ENCODE assay signal across 8 cellular contexts in genomic region chr19:47210689-47211316, GRCh38. TPM values are rescaled to one million over a fixed set of nuclear protein-coding genes. Genes with fewer than 3 reads are reported as not detected.
DNase-seq lines count a peak whose midpoint lies in the region; ATAC-seq and FAIRE-seq lines count a peak whose summit lies in the region.

No MANE protein-coding gene starts in this region.

- FAIRE-seq in GM19239 (lab: Jason Lieb, UNC), result peak; percentile 97

- no peaks in the 10 kb centered on the region for H3K27me3 Mint-ChIP-seq in activated CD4-positive, alpha-beta T cell treated with anti-CD3 and anti-CD28 coated beads, Interleukin-2, amount 10 ng/mL, durations not matched to agents 24 days and 14 days

- intact Hi-C loops in activated CD4-positive, alpha-beta T cell treated with anti-CD3 and anti-CD28 coated beads, Interleukin-2, amount 10 ng/mL, durations not matched to agents 24 days and 14 days (cut with micrococcal nuclease), result loop anchor here (1.0 to 2.0 kb wide), 3 partner anchors 20 to 62 kb away; partner anchors contain the start of gene BBC3

- H3K36me3 Mint-ChIP-seq in activated CD4-positive, alpha-beta T cell treated with anti-CD3 and anti-CD28 coated beads, Interleukin-2, amount 10 ng/mL, durations not matched to agents 24 days and 14 days (ENCODE audit: low read depth), result peaks cover 37% of the 10 kb centered on the region

- no peak overlapping the region for H3K4me3 Mint-ChIP-seq in activated CD4-positive, alpha-beta T cell treated with anti-CD3 and anti-CD28 coated beads, Interleukin-2, amount 10 ng/mL, durations not matched to agents 24 days and 14 days

- no peaks in the 10 kb centered on the region for H3K9me3 Mint-ChIP-seq in activated CD4-positive, alpha-beta T cell treated with anti-CD3 and anti-CD28 coated beads, Interleukin-2, amount 10 ng/mL, durations not matched to agents 24 days and 14 days

- ATAC-seq in HG03135 (IDR thresholded peaks at IDR 0.05; ENCODE audit: unreplicated experiment), result no peak

- peak; percentile 72 for DNase-seq in AG08396 (ENCODE audit: low spot score)
- DNase-seq in GM19239 (ENCODE audit: insufficient read length, low spot score), result peak; percentile 62
- peak; percentile 75 for DNase-seq in NCI-H460 (ENCODE audit: extremely low read depth, low read depth)
- DNase-seq in activated CD4-positive, alpha-beta T cell treated with anti-CD3 and anti-CD28 coated beads, Interleukin-2, amount 10 ng/mL, durations not matched to agents 24 days and 14 days, result peak; percentile 94
- peak; percentile 86 for DNase-seq in dermis blood vessel endothelial cell
- peak; percentile 79 to 86 for DNase-seq in lung microvascular endothelial cell (ENCODE audit: low read depth in 2 of 2)
- DNase-seq in stimulated activated CD8-positive, alpha-beta memory T cell treated with anti-CD3 and anti-CD28 coated beads, Interleukin-15, amount 100 ng/mL, for 4 hours (ENCODE audit: low read depth in 2 of 2), result peak; percentile 31 to 68

- peak overlapping the region; percentile 61 for H3K27ac Mint-ChIP-seq in activated CD4-positive, alpha-beta T cell treated with anti-CD3 and anti-CD28 coated beads, Interleukin-2, amount 10 ng/mL, durations not matched to agents 24 days and 14 days

- H3K4me1 Mint-ChIP-seq in activated CD4-positive, alpha-beta T cell treated with anti-CD3 and anti-CD28 coated beads, Interleukin-2, amount 10 ng/mL, durations not matched to agents 24 days and 14 days, result peaks cover 8% of the 10 kb centered on the region

RNA-seq across cellular contexts. Expression of gene BBC3, which starts 20.2 kb away (rescaled TPM):
- 6.9 and 9.5 TPM in 2 replicates for total RNA-seq in NCI-H460 (2014; rRNA removed; shearing (Covaris generic))
- 9.6 and 10.5 TPM in 2 replicates for polyA plus RNA-seq in NCI-H460 (2014; cell fraction: nucleus; rRNA removed)
- 17.4 and 17.6 TPM in 2 replicates for total RNA-seq in activated CD4-positive, alpha-beta T cell treated with anti-CD3 and anti-CD28 coated beads, Interleukin-2, amount 10 ng/mL, durations not matched to agents 24 days and 14 days
- 24.5 and 26.9 TPM in 2 replicates for total RNA-seq in dermis blood vessel endothelial cell
- total RNA-seq in lung microvascular endothelial cell, result 16.5 and 21.4 TPM in 2 replicates

RNA-seq across cellular contexts. Expression of gene CCDC9, which starts 45.5 kb away (rescaled TPM):
- 6.0 and 6.1 TPM in 2 replicates for total RNA-seq in NCI-H460 (2014; rRNA removed; shearing (Covaris generic))
- 9.7 and 14.5 TPM in 2 replicates for polyA plus RNA-seq in NCI-H460 (2014; cell fraction: nucleus; rRNA removed)
- 40.6 and 44.6 TPM in 2 replicates for total RNA-seq in activated CD4-positive, alpha-beta T cell treated with anti-CD3 and anti-CD28 coated beads, Interleukin-2, amount 10 ng/mL, durations not matched to agents 24 days and 14 days
- 3.4 and 4.9 TPM in 2 replicates for total RNA-seq in dermis blood vessel endothelial cell
- total RNA-seq in lung microvascular endothelial cell, result 3.3 and 4.6 TPM in 2 replicates
